Comparison of ENCODE assay signal across 17 cellular contexts in the genomic region with DNA sequence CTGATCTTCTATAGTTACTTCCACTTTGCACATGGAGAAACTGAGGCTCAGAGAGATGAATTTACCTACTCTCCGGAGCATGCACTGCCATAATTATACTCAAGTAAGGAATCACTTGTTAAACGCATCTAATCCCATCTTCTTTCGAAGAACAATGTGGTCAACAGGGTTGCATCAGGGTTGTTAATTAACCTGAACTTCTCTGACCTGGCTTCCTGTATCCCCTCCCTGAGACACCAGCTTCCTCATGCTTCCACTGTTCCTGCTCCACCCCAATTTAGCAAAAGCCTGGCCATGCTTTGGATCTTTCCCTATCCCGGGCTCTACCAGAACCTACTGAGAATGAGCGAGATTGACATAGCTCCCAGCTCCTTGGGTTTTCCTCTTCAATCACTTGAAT.
DNase-seq lines count a peak whose midpoint lies in the region; ATAC-seq and TF ChIP-seq lines count a peak whose summit lies in the region.
"Had no signal": no experiment of that assay in that cellular context is flagged by ENCODE, and none has a peak within 500 bp of the region (broad histone marks: within the 10 kb centered on the region; RNA-seq: fewer than 3 reads in every experiment).

No MANE protein-coding gene starts in this region.

- 89 to 95% (median 91%) methylated on average over 5 of the region's 5 CpGs for WGBS in spleen, 5 donors
- WGBS in stomach, 5 donors, result 84 to 93% (median 87%) methylated on average over 5 of the region's 5 CpGs

- TF ChIP-seq EP300 in stomach (IDR thresholded peaks at IDR 0.05), result no peak

- peak; percentile 27 for ATAC-seq in GM18873 (IDR thresholded peaks at IDR 0.05; ENCODE audit: low FRiP score, unreplicated experiment)
- ATAC-seq in left cardiac atrium, result no peak
- ATAC-seq: Panc1 had no signal

- H3K9me3 ChIP-seq in spleen, result no peaks in the 10 kb centered on the region
- no peaks in the 10 kb centered on the region for H3K9me3 ChIP-seq in stomach
- H3K9me3 ChIP-seq: MG63 had no signal

- TF ChIP-seq POLR2A in spleen (IDR thresholded peaks at IDR 0.05) (no peak), stomach (IDR thresholded peaks at IDR 0.05) (no peak)

- intact Hi-C loops in spleen (cut with DNase I; ENCODE audit: low total_unique reads), result no loop called here
- intact Hi-C loops in stomach (cut with DNase I; ENCODE audit: low total_unique reads), result no loop called here
- intact Hi-C loops in MCF 10A (cut with micrococcal nuclease), result no loop called here
- intact Hi-C loops in left cardiac atrium (cut with DNase I), result no loop called here

- CTCF ChIA-PET in MCF 10A (lab: Yijun Ruan, JAX), result interaction anchor here (0.8 kb wide), 1 partner anchor 63 kb away, joined by 4 read pairs; no protein-coding TSS in a partner anchor

- H3K27ac Mint-ChIP-seq in MCF 10A (ENCODE audit: low read depth, unreplicated experiment), result no peak overlapping the region

- H3K27me3 Mint-ChIP-seq in MCF 10A (ENCODE audit: insufficient read depth, unreplicated experiment), result no peaks in the 10 kb centered on the region

- POLR2A ChIA-PET in MCF 10A (lab: Yijun Ruan, JAX), result no interaction called here

- BruUV-seq in MCF 10A (replicated peaks; lab: Mats Ljungman, UMichigan), result no TSS peak

- H3K27ac ChIP-seq in spleen (no peak overlapping the region), stomach (peak overlapping the region in 2 of 5 donors; percentile 85 to 89)
- H3K27ac ChIP-seq: KMS-11, SK-N-MC had no signal

- H3K4me1 ChIP-seq in spleen, result peaks cover 0 to 9% (median 0%) of the 10 kb centered on the region in 6 donors
- H3K4me1 ChIP-seq in stomach, result peaks cover 6 to 26% (median 13%) of the 10 kb centered on the region in 4 donors

- H3K36me3 ChIP-seq in spleen (no peaks in the 10 kb centered on the region), stomach (no peaks in the 10 kb centered on the region)
- H3K36me3 ChIP-seq: MG63 had no signal

- DNase-seq in HT-29 (ENCODE audit: low spot score) (peak; percentile 75), glomerular visceral epithelial cell (ENCODE audit: extremely low spot score) (peak; percentile 56), spleen (peak; percentile 0), stomach (no peak), MCF 10A (ENCODE audit: unreplicated experiment) (no peak), COR-L47 (lab: John Stamatoyannopoulos, UW) (no peak), left cardiac atrium (no peak)
- DNase-seq: H7, MG63, NCI-H187 treated with DMSO at 0.1 percent for 48 hours, NCI-H2171, NCI-H446 treated with DMSO at 0.1 percent for 48 hours, NCI-H748 treated with DMSO at 0.1 percent for 48 hours had no signal

- TF ChIP-seq CTCF in spleen (IDR thresholded peaks at IDR 0.05 in 8 of 11, conservative IDR thresholded peaks at IDR 0.05 in 3 of 11), result no peak
- TF ChIP-seq CTCF in stomach (IDR thresholded peaks at IDR 0.05), result no peak
- no peak for TF ChIP-seq CTCF in MCF 10A (IDR thresholded peaks at IDR 0.05; ENCODE audit: unreplicated experiment)

- peaks cover 20% of the 10 kb centered on the region for H3K4me1 Mint-ChIP-seq in MCF 10A (ENCODE audit: insufficient read depth, unreplicated experiment)

- H3K27me3 ChIP-seq in spleen (replicated peaks in 1 of 7), result peaks cover 0 to 6% (median 0%) of the 10 kb centered on the region in 7 donors
- H3K27me3 ChIP-seq in stomach, result no peaks in the 10 kb centered on the region
- H3K27me3 ChIP-seq: MG63 had no signal

- H3K36me3 Mint-ChIP-seq in MCF 10A (ENCODE audit: insufficient read depth, unreplicated experiment), result no peaks in the 10 kb centered on the region

- H3K9me3 Mint-ChIP-seq in MCF 10A (ENCODE audit: unreplicated experiment), result no peaks in the 10 kb centered on the region

- H3K4me3 Mint-ChIP-seq in MCF 10A (ENCODE audit: unreplicated experiment), result no peak overlapping the region

- H3K4me3 ChIP-seq in spleen (no peak overlapping the region), stomach (no peak overlapping the region)
- H3K4me3 ChIP-seq: MG63, SK-N-MC had no signal

Comparison
In these comparisons a context has a peak if more than half of its experiments do, and no peak if none do; other contexts are left out.
1. DNase-seq: peak in HT-29 (single experiment), glomerular visceral epithelial cell (single experiment) and spleen (single experiment); none in stomach (single experiment), MCF 10A (single experiment), COR-L47 (single experiment) and left cardiac atrium (single experiment).